In genomic region chr4:87938746-87939145, GRCh38 we compare ENCODE assay signal across 2 cellular contexts.
TF ChIP-seq lines count a peak whose summit lies in the region.

No MANE protein-coding gene starts in this region.

TF ChIP-seq in HCT116, 20 proteins besides CTCF, POLR2A, EP300 and RAD21 (continued from another document):
- TF ChIP-seq ATF3 (IDR thresholded peaks at IDR 0.05) = no peak
- no peak for TF ChIP-seq TCF7L2 (IDR thresholded peaks at IDR 0.05; ENCODE audit: borderline replicate concordance, extremely low read depth, insufficient read depth, insufficient read length)
- TF ChIP-seq EZH2phosphoT487 (IDR thresholded peaks at IDR 0.05; ENCODE audit: borderline replicate concordance) = no peak
- no peak for TF ChIP-seq FOSL1 (IDR thresholded peaks at IDR 0.05; ENCODE audit: low read depth)
- no peak for TF ChIP-seq ZNF274 (IDR thresholded peaks at IDR 0.05; ENCODE audit: low read depth, low read length)
- TF ChIP-seq REST (IDR thresholded peaks at IDR 0.05; ENCODE audit: low read depth) = no peak
- TF ChIP-seq POLR2AphosphoS5 (IDR thresholded peaks at IDR 0.05; ENCODE audit: low read depth, low read length) = no peak
- TF ChIP-seq, protein P1, sequence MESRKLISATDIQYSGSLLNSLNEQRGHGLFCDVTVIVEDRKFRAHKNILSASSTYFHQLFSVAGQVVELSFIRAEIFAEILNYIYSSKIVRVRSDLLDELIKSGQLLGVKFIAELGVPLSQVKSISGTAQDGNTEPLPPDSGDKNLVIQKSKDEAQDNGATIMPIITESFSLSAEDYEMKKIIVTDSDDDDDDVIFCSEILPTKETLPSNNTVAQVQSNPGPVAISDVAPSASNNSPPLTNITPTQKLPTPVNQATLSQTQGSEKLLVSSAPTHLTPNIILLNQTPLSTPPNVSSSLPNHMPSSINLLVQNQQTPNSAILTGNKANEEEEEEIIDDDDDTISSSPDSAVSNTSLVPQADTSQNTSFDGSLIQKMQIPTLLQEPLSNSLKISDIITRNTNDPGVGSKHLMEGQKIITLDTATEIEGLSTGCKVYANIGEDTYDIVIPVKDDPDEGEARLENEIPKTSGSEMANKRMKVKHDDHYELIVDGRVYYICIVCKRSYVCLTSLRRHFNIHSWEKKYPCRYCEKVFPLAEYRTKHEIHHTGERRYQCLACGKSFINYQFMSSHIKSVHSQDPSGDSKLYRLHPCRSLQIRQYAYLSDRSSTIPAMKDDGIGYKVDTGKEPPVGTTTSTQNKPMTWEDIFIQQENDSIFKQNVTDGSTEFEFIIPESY (IDR thresholded peaks at IDR 0.05; ENCODE audit: extremely low read depth, insufficient replicate concordance, low read length) = no peak
- TF ChIP-seq SP1 (IDR thresholded peaks at IDR 0.05; ENCODE audit: low read depth) = no peak
- TF ChIP-seq YY1 (IDR thresholded peaks at IDR 0.05; ENCODE audit: extremely low read depth, insufficient replicate concordance, low read depth, low read length) = no peak
- TF ChIP-seq CEBPB (IDR thresholded peaks at IDR 0.05; ENCODE audit: low read depth) = no peak

TF ChIP-seq in liver, 16 proteins besides CTCF, POLR2A, EP300 and RAD21 (continued from another document):
- TF ChIP-seq YY1 (IDR thresholded peaks at IDR 0.05) (no peak), HNF4A (conservative IDR thresholded peaks at IDR 0.05) (no peak), GABPA (IDR thresholded peaks at IDR 0.05 in 1 of 2, conservative IDR thresholded peaks at IDR 0.05 in 1 of 2) (no peak), SP1 (IDR thresholded peaks at IDR 0.05) (no peak)
TF ChIP-seq in liver: peak in this region for 0.
